ENCODE assay signal across 1 cellular context in genomic region chr4:113591982-113592381, GRCh38.
TF ChIP-seq lines count a peak whose summit lies in the region.

No MANE protein-coding gene starts in this region.

TF ChIP-seq in HepG2, 621 proteins besides CTCF, POLR2A, EP300 and RAD21 (continued from another document):
- TF ChIP-seq PRDM10 (CRISPR knock-in tag; IDR thresholded peaks at IDR 0.05; ENCODE audit: low read depth), result no peak
- TF ChIP-seq, protein P1, sequence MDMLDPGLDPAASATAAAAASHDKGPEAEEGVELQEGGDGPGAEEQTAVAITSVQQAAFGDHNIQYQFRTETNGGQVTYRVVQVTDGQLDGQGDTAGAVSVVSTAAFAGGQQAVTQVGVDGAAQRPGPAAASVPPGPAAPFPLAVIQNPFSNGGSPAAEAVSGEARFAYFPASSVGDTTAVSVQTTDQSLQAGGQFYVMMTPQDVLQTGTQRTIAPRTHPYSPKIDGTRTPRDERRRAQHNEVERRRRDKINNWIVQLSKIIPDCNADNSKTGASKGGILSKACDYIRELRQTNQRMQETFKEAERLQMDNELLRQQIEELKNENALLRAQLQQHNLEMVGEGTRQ (IDR thresholded peaks at IDR 0.05; ENCODE audit: low read depth, low read length), result no peak
- TF ChIP-seq, protein P1 (CRISPR knock-in tag; IDR thresholded peaks at IDR 0.05; ENCODE audit: borderline replicate concordance), result no peak
- TF ChIP-seq FOXA1 (IDR thresholded peaks at IDR 0.05), result no peak
- TF ChIP-seq FOXA1 (CRISPR knock-in tag; IDR thresholded peaks at IDR 0.05), result no peak
- no peak for TF ChIP-seq KDM4B (CRISPR knock-in tag; IDR thresholded peaks at IDR 0.05)
- TF ChIP-seq HNRNPUL1 (IDR thresholded peaks at IDR 0.05; ENCODE audit: low read depth, low read length), result no peak
- no peak for TF ChIP-seq ZNF672 (CRISPR knock-in tag; IDR thresholded peaks at IDR 0.05)
- TF ChIP-seq MYNN (CRISPR knock-in tag; IDR thresholded peaks at IDR 0.05; ENCODE audit: low read depth), result no peak
- TF ChIP-seq ZNF773 (CRISPR knock-in tag; IDR thresholded peaks at IDR 0.05; ENCODE audit: borderline replicate concordance), result no peak
- no peak for TF ChIP-seq MAZ (IDR thresholded peaks at IDR 0.05; ENCODE audit: borderline replicate concordance, low read depth, low read length)
- no peak for TF ChIP-seq MAZ (CRISPR knock-in tag; IDR thresholded peaks at IDR 0.05; ENCODE audit: low read depth)
